ENCODE assay signal across 20 cellular contexts in the genomic region with DNA sequence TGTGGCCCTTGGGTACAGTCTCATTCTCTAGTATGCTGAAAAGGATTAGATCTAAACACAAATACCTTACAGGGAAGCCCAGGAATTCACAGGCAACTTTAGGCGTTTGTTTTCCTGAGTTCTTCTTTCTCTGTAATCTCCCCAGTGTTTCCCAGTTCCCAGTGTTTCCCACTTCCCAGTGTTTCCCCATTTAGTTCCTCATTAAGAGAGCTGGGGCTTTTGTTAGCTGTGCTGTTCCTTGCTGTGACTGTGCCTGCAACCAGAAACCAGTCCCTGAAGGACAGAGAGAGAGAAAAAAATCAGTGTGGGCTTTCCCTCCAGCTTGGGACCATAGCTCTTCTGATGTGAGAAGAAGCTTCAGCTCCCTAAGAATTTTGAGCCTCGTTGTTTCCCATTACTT.
"Had no signal": no experiment of that assay in that cellular context is flagged by ENCODE, and none has a peak within 500 bp of the region (broad histone marks: within the 10 kb centered on the region; RNA-seq: fewer than 3 reads in every experiment).

No MANE protein-coding gene starts in this region.

- FAIRE-seq: endometrium, keratinocyte had no signal

- DNase-seq: activated B cell treated with CpG ODN at 0.5 μM for 24 hours; activated CD4-positive, alpha-beta memory T cell treated with anti-CD3 and anti-CD28 coated beads, Interleukin-2, amount 10 ng/mL, durations not matched to agents 7 days and 5 days; activated CD4-positive, alpha-beta T cell treated with anti-CD3 and anti-CD28 coated beads for 48 hours; activated CD8-positive, alpha-beta memory T cell treated with anti-CD3 and anti-CD28 coated beads, Interleukin-2, amount 10 ng/mL, durations not matched to agents 7 days and 5 days; activated naive CD4-positive, alpha-beta T cell treated with Interleukin-2 at 50 U/mL for 16 hours; activated naive CD8-positive, alpha-beta T cell treated with anti-CD3 and anti-CD28 coated beads, Interleukin-2, amount 10 ng/mL, durations not matched to agents 7 days and 5 days; amygdala; caudate nucleus; gastrocnemius medialis; heart left ventricle; stimulated activated CD4-positive, alpha-beta T cell treated with anti-CD3 and anti-CD28 coated beads, Interleukin-12 subunit alpha, Interleukin-12 subunit beta, amount 100 ng/mL, for 4 hours; stimulated activated CD4-positive, alpha-beta T cell treated with anti-CD3 and anti-CD28 coated beads, Interleukin-1b, Interleukin-23, amount 100 ng/mL, for 48 hours; stimulated activated CD8-positive, alpha-beta memory T cell treated with anti-CD3 and anti-CD28 coated beads, Interleukin-4, amount 100 ng/mL, for 48 hours; stimulated activated naive CD4-positive, alpha-beta T cell had no signal

- H3K36me3 ChIP-seq: gastrocnemius medialis, heart left ventricle had no signal

- H3K27me3 ChIP-seq: gastrocnemius medialis, heart left ventricle had no signal

- H3K27ac ChIP-seq: gastrocnemius medialis, heart left ventricle had no signal

- ATAC-seq: activated CD8-positive, alpha-beta memory T cell treated with anti-CD3 and anti-CD28 coated beads, Interleukin-2, amount 10 ng/mL, durations not matched to agents 7 days and 5 days; activated T-helper 17 cell treated with anti-CD3 and anti-CD28 coated beads, Interleukin-2, amount 50 U/mL, for 72 hours; esophagus mucosa; gastrocnemius medialis; heart left ventricle; natural killer cell treated with Interleukin-12 subunit alpha and Interleukin-12 subunit beta and Interleukin-15 and Interleukin-18, amount 100 ng/mL, for 72 hours had no signal

- H3K4me3 ChIP-seq: gastrocnemius medialis, heart left ventricle, lung had no signal

- H3K4me1 ChIP-seq: gastrocnemius medialis, heart left ventricle had no signal

- H3K9me3 ChIP-seq: gastrocnemius medialis, heart left ventricle had no signal
